ENCODE assay signal across 31 cellular contexts in the genomic region with DNA sequence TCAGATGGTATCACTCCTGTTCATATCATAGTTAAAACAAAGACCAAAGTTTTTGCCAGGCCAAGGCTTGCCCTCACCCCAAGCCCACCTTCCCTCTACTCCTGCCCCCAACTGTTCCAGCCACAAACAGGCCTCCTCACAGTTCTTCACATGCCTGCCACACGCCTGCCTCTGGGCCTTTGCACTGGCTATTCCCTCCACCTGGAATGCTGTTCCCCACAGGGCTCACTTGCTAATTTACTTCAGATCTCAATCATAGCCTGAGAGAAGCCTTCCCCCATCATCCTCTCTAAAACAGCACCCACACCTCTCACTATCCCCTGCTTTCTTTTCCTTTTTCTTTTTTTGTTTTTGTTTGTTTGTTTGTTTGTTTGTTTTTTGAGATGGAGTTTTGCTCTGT. TPM values are rescaled to one million over a fixed set of nuclear protein-coding genes. Genes with fewer than 3 reads are reported as not detected.
"Had no signal": no experiment of that assay in that cellular context is flagged by ENCODE, and none has a peak within 500 bp of the region (broad histone marks: within the 10 kb centered on the region; RNA-seq: fewer than 3 reads in every experiment).

No MANE protein-coding gene starts in this region.

- H3K27ac ChIP-seq: adrenal gland, body of pancreas, breast epithelium had no signal

- ATAC-seq: activated CD8-positive, alpha-beta T cell treated with anti-CD3 and anti-CD28 coated beads, Interleukin-2, amount 10 ng/mL, durations not matched to agents 7 days and 5 days; activated naive CD4-positive, alpha-beta T cell treated with anti-CD3 and anti-CD28 coated beads, Interleukin-2, amount 50 U/mL, for 72 hours; body of pancreas; Panc1 had no signal

- H3K27ac Mint-ChIP-seq: activated B cell treated with CpG ODN at 0.5 μM for 24 hours; activated CD4-positive, alpha-beta T cell treated with anti-CD3 and anti-CD28 coated beads, Interleukin-2, amount 10 ng/mL, durations not matched to agents 24 days and 14 days; activated CD8-positive, alpha-beta T cell treated with anti-CD3 and anti-CD28 coated beads, Interleukin-2, amount 10 ng/mL, durations not matched to agents 7 days and 5 days; activated naive CD4-positive, alpha-beta T cell treated with anti-CD3 and anti-CD28 coated beads for 36 hours; activated naive CD4-positive, alpha-beta T cell treated with anti-CD3 and anti-CD28 coated beads, Interleukin-2, amount 50 U/mL, for 72 hours; activated T-cell treated with anti-CD3 and anti-CD28 coated beads, Interleukin-2, amount 50 U/mL, for 24 hours; activated T-helper 2 cell treated with anti-CD3 and anti-CD28 coated beads, Interferon-gamma antibody, Interleukin-2, Interleukin-4, amounts not matched to agents 10 μg/mL and 5 μg/mL and 100 μg/mL, durations not matched to agents 14 hours and 24 hours and 36 hours had no signal

- H3K27me3 ChIP-seq: adrenal gland, breast epithelium had no signal

- FAIRE-seq: astrocyte had no signal

- H3K4me3 Mint-ChIP-seq: activated B cell treated with CpG ODN at 0.5 μM for 24 hours; activated CD4-positive, alpha-beta T cell treated with anti-CD3 and anti-CD28 coated beads, Interleukin-2, amount 10 ng/mL, durations not matched to agents 24 days and 14 days; activated CD8-positive, alpha-beta T cell treated with anti-CD3 and anti-CD28 coated beads, Interleukin-2, amount 10 ng/mL, durations not matched to agents 7 days and 5 days; activated naive CD4-positive, alpha-beta T cell treated with anti-CD3 and anti-CD28 coated beads for 36 hours; activated T-cell treated with anti-CD3 and anti-CD28 coated beads, Interleukin-2, amount 50 U/mL, for 24 hours had no signal

- H3K9me3 ChIP-seq: adrenal gland, body of pancreas, breast epithelium had no signal

- H3K4me3 ChIP-seq: adrenal gland, body of pancreas, breast epithelium had no signal

- H3K9me3 Mint-ChIP-seq: activated B cell treated with CpG ODN at 0.5 μM for 24 hours; activated CD4-positive, alpha-beta T cell treated with anti-CD3 and anti-CD28 coated beads, Interleukin-2, amount 10 ng/mL, durations not matched to agents 24 days and 14 days; activated naive CD4-positive, alpha-beta T cell treated with anti-CD3 and anti-CD28 coated beads for 36 hours; activated naive CD4-positive, alpha-beta T cell treated with anti-CD3 and anti-CD28 coated beads, Interleukin-2, amount 50 U/mL, for 72 hours; activated T-cell treated with anti-CD3 and anti-CD28 coated beads, Interleukin-2, amount 50 U/mL, for 24 hours; activated T-helper 2 cell treated with anti-CD3 and anti-CD28 coated beads, Interferon-gamma antibody, Interleukin-2, Interleukin-4, amounts not matched to agents 10 μg/mL and 5 μg/mL and 100 μg/mL, durations not matched to agents 14 hours and 24 hours and 36 hours had no signal

- H3K36me3 Mint-ChIP-seq: activated naive CD4-positive, alpha-beta T cell treated with anti-CD3 and anti-CD28 coated beads, Interleukin-2, amount 50 U/mL, for 72 hours had no signal

- DNase-seq: activated B cell treated with CpG ODN at 0.5 μM for 24 hours; activated CD4-positive, alpha-beta T cell treated with anti-CD3 and anti-CD28 coated beads for 1 hour; activated CD4-positive, alpha-beta T cell treated with anti-CD3 and anti-CD28 coated beads, Interleukin-2, amount 10 ng/mL, durations not matched to agents 24 days and 14 days; activated CD4-positive, alpha-beta T cell treated with anti-CD3 and anti-CD28 coated beads, Interleukin-2, amount 50 U/mL, for 48 hours; activated CD8-positive, alpha-beta T cell treated with anti-CD3 and anti-CD28 coated beads, Interleukin-2, amount 10 ng/mL, durations not matched to agents 7 days and 5 days; activated gamma-delta T cell; activated naive CD4-positive, alpha-beta T cell treated with anti-CD3 and anti-CD28 coated beads for 36 hours; activated T-cell treated with anti-CD3 and anti-CD28 coated beads, Interleukin-2, amount 50 U/mL, for 24 hours; adrenal gland; body of pancreas; Karpas-422; KBM-7; NCI-H1105 treated with DMSO at 0.1 percent for 48 hours; NCI-H1436; NCI-H1694; NCI-H1930; NCI-H2081 treated with DMSO at 0.1 percent for 48 hours; NCI-H226; NCI-H446 treated with DMSO at 0.1 percent for 48 hours; NCI-H524; NCI-H69; Right ventricle myocardium superior; SW 1271; T-helper 1 cell had no signal

- H3K4me1 ChIP-seq: breast epithelium had no signal

- H3K4me1 Mint-ChIP-seq: activated B cell treated with CpG ODN at 0.5 μM for 24 hours; activated CD4-positive, alpha-beta T cell treated with anti-CD3 and anti-CD28 coated beads, Interleukin-2, amount 10 ng/mL, durations not matched to agents 24 days and 14 days had no signal

- H3K36me3 ChIP-seq: adrenal gland, breast epithelium had no signal

RNA-seq across cellular contexts. Expression of gene AXL, which starts 4.9 kb away (rescaled TPM):
- total RNA-seq: activated B cell treated with CpG ODN at 0.5 μM for 24 hours; activated CD8-positive, alpha-beta T cell treated with anti-CD3 and anti-CD28 coated beads, Interleukin-2, amount 10 ng/mL, durations not matched to agents 7 days and 5 days; T-helper 2 cell treated with Interferon-gamma antibody and Interleukin-4, amounts not matched to agents 100 ng/mL and 5 ng/mL, for 36 hours had no signal

RNA-seq across cellular contexts. Expression of gene CYP2S1, which starts 21.1 kb away (rescaled TPM):
- total RNA-seq: activated B cell treated with CpG ODN at 0.5 μM for 24 hours, MCF 10A had no signal
